In the genomic region with DNA sequence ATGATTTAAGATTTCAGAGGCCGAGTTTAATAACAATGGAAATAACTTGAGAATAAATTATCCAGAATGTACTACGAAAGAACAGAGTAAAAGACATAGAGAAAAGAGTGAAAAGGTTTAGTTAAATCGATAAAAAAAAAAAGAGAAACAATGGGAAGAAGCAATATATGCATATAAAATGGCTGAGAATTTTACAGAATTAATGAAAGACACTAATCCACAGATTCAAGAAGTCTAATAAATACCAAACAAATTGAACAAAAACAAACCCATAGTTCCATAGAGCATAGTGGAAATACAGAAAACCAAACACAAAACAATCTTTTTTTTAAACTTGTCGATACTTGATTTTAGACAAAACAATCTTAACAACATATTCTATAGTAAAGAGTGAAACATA, we compare ENCODE assay signal across 15 cellular contexts. TPM values are rescaled to one million over a fixed set of nuclear protein-coding genes. Genes with fewer than 3 reads are reported as not detected.
DNase-seq lines count a peak whose midpoint lies in the region; ATAC-seq and TF ChIP-seq lines count a peak whose summit lies in the region.
"Had no signal": no experiment of that assay in that cellular context is flagged by ENCODE, and none has a peak within 500 bp of the region (broad histone marks: within the 10 kb centered on the region; RNA-seq: fewer than 3 reads in every experiment).

No MANE protein-coding gene starts in this region.

- H4K20me1 ChIP-seq in HCT116 (ENCODE audit: insufficient read depth), result no peaks in the 10 kb centered on the region

- H3K4me1 ChIP-seq in CD4-positive, CD25-positive, alpha-beta regulatory T cell (ENCODE audit: control insufficient read depth, insufficient read depth, low read length, poor library complexity, severe bottlenecking), result peaks cover 36% of the 10 kb centered on the region
- H3K4me1 ChIP-seq in HCT116 (ENCODE audit: control insufficient read depth in 1 of 2, insufficient read depth in 2 of 2, low read length in 2 of 2) (peaks cover 9 to 21% of the 10 kb centered on the region in 2 experiments), muscle layer of duodenum (ENCODE audit: control insufficient read depth in 1 of 2, insufficient read depth in 2 of 2, low read length in 2 of 2) (peaks cover 8 to 23% of the 10 kb centered on the region in 2 donors)

- no peaks in the 10 kb centered on the region for H3K9me3 ChIP-seq in CD4-positive, CD25-positive, alpha-beta regulatory T cell (ENCODE audit: control insufficient read depth in 2 of 2, low read length in 2 of 2)
- no peaks in the 10 kb centered on the region for H3K9me3 ChIP-seq in HCT116 (ENCODE audit: control insufficient read depth in 1 of 2, insufficient read depth in 1 of 2, low read depth in 1 of 2, low read length in 2 of 2)
- H3K9me3 ChIP-seq in muscle layer of duodenum (ENCODE audit: control insufficient read depth in 1 of 2, low read length in 2 of 2), result no peaks in the 10 kb centered on the region
- H3K9me3 ChIP-seq: sigmoid colon, uterus had no signal

- TF ChIP-seq POLR2A in HCT116 (IDR thresholded peaks at IDR 0.05; ENCODE audit: borderline replicate concordance, extremely low read depth, insufficient read depth, insufficient read length), result no peak

- ATAC-seq in CD4-positive, CD25-positive, alpha-beta regulatory T cell (ENCODE audit: low read depth in 2 of 2), result no peak
- ATAC-seq in HCT116 (no peak), HG02981 (IDR thresholded peaks at IDR 0.05; ENCODE audit: unreplicated experiment) (no peak), HG03442 (IDR thresholded peaks at IDR 0.05; ENCODE audit: unreplicated experiment) (no peak)
- ATAC-seq in activated T-helper 17 cell treated with anti-CD3 and anti-CD28 coated beads, Interleukin-2, amount 50 U/mL, for 72 hours (replicated peaks), result no peak

- H3K4me2 ChIP-seq in HCT116 (ENCODE audit: low read length), result peak overlapping the region; percentile 82

- H2AFZ ChIP-seq in HCT116 (ENCODE audit: low read depth, low read length, poor library complexity, severe bottlenecking), result no peak overlapping the region

- no peak for TF ChIP-seq RAD21 in HCT116 (IDR thresholded peaks at IDR 0.05; ENCODE audit: low read depth)

- no peak for TF ChIP-seq CTCF in HCT116 (IDR thresholded peaks at IDR 0.05 in 2 of 3, conservative IDR thresholded peaks at IDR 0.05 in 1 of 3; ENCODE audit: borderline replicate concordance in 1 of 3, insufficient read depth in 1 of 3, low read depth in 2 of 3, low read length in 2 of 3)

- intact Hi-C loops in HCT116 (cut with micrococcal nuclease) (loop anchor here (10.0 kb wide), 1 partner anchor 111 kb away; no protein-coding TSS in a partner anchor), head of caudate nucleus (cut with DNase I) (no loop called here)

- no peak overlapping the region for H3K27ac ChIP-seq in CD4-positive, CD25-positive, alpha-beta regulatory T cell (ENCODE audit: insufficient read depth, low read length, poor library complexity, severe bottlenecking)
- H3K27ac ChIP-seq in HCT116 (ENCODE audit: low read depth, low read length), result no peak overlapping the region
- no peak overlapping the region for H3K27ac ChIP-seq in muscle layer of duodenum (ENCODE audit: low read length)

- H3K79me2 ChIP-seq in HCT116 (ENCODE audit: insufficient read depth, low read length), result peaks cover 85% of the 10 kb centered on the region

- no peaks in the 10 kb centered on the region for H3K9me2 ChIP-seq in HCT116 (ENCODE audit: insufficient read depth)

- peak overlapping the region; percentile 97 to 100 (median 98) for H3K4me3 Mint-ChIP-seq in CD4-positive, CD25-positive, alpha-beta regulatory T cell
- peak overlapping the region; percentile 97 for H3K4me3 Mint-ChIP-seq in activated T-helper 17 cell treated with anti-CD3 and anti-CD28 coated beads, Interleukin-2, amount 50 U/mL, for 72 hours

- no peaks in the 10 kb centered on the region for H3K27me3 Mint-ChIP-seq in CD4-positive, CD25-positive, alpha-beta regulatory T cell
- H3K27me3 Mint-ChIP-seq in activated T-helper 17 cell treated with anti-CD3 and anti-CD28 coated beads, Interleukin-2, amount 50 U/mL, for 72 hours, result no peaks in the 10 kb centered on the region
- H3K27me3 Mint-ChIP-seq: dendritic cell treated with granulocyte-macrophage colony-stimulating factor and Interleukin-4, amounts not matched to agents 40 ng/mL and 50 ng/mL, for 4 days had no signal

- peak overlapping the region in 2 of 3 donors; percentile 72 to 98 for H3K27ac Mint-ChIP-seq in CD4-positive, CD25-positive, alpha-beta regulatory T cell
- H3K27ac Mint-ChIP-seq in activated T-helper 17 cell treated with anti-CD3 and anti-CD28 coated beads, Interleukin-2, amount 50 U/mL, for 72 hours, result no peak overlapping the region

- H3K9me3 Mint-ChIP-seq in CD4-positive, CD25-positive, alpha-beta regulatory T cell, result peaks cover 0 to 3% (median 0%) of the 10 kb centered on the region in 7 donors
- H3K9me3 Mint-ChIP-seq in activated T-helper 17 cell treated with anti-CD3 and anti-CD28 coated beads, Interleukin-2, amount 50 U/mL, for 72 hours, result no peaks in the 10 kb centered on the region
- H3K9me3 Mint-ChIP-seq: dendritic cell treated with granulocyte-macrophage colony-stimulating factor and Interleukin-4, amounts not matched to agents 40 ng/mL and 50 ng/mL, for 4 days had no signal

- POLR2A ChIA-PET in HCT116 (lab: Charles Lee), result no interaction called here

- H3K9ac ChIP-seq in HCT116 (ENCODE audit: low read length), result no peak overlapping the region

- H3K4me1 Mint-ChIP-seq in CD4-positive, CD25-positive, alpha-beta regulatory T cell, result peaks cover 15 to 61% (median 43%) of the 10 kb centered on the region in 4 donors
- peaks cover 15% of the 10 kb centered on the region for H3K4me1 Mint-ChIP-seq in activated T-helper 17 cell treated with anti-CD3 and anti-CD28 coated beads, Interleukin-2, amount 50 U/mL, for 72 hours

- RAD21 ChIA-PET in HCT116 (lab: Charles Lee; ENCODE audit: low non-redundant PET in 1 of 2, low total read pairs in 2 of 2, uncharacterized antibody in 2 of 2, unreplicated experiment in 2 of 2), result no interaction called here

- CTCF ChIA-PET in HCT116 (lab: Charles Lee), result no interaction called here

- peak overlapping the region; percentile 87 for H3K4me3 ChIP-seq in CD4-positive, CD25-positive, alpha-beta regulatory T cell (ENCODE audit: low read depth, low read length)
- peak overlapping the region in 1 of 2 experiments; percentile 96; a peak in 1 of 4 replicates for H3K4me3 ChIP-seq in HCT116 (replicated peaks in 1 of 2; ENCODE audit: low read depth in 1 of 2, low read length in 2 of 2)
- H3K4me3 ChIP-seq in muscle layer of duodenum (ENCODE audit: low read depth in 1 of 2, low read length in 2 of 2), result peak overlapping the region; percentile 89

- no peak for DNase-seq in CD4-positive, CD25-positive, alpha-beta regulatory T cell
- DNase-seq in HCT116 (ENCODE audit: low read depth, low spot score) (no peak), COLO668 (lab: John Stamatoyannopoulos, UW; ENCODE audit: unreplicated experiment) (no peak), head of caudate nucleus (no peak)
- DNase-seq: activated gamma-delta T cell, DMS79, NCI-H2081, OCI-M1, sigmoid colon, uterus had no signal

- no peaks in the 10 kb centered on the region for H3K36me3 ChIP-seq in CD4-positive, CD25-positive, alpha-beta regulatory T cell (ENCODE audit: control insufficient read depth, insufficient read depth, low read length)
- H3K36me3 ChIP-seq in HCT116 (ENCODE audit: control insufficient read depth in 1 of 2, insufficient read depth in 2 of 2, low read length in 2 of 2) (no peaks in the 10 kb centered on the region), muscle layer of duodenum (ENCODE audit: control insufficient read depth in 1 of 2, insufficient read depth in 2 of 2, low read length in 2 of 2) (peaks cover 0 to 5% of the 10 kb centered on the region in 2 donors)
- H3K36me3 ChIP-seq: sigmoid colon, uterus had no signal

- H3K27me3 ChIP-seq in CD4-positive, CD25-positive, alpha-beta regulatory T cell (ENCODE audit: control insufficient read depth, insufficient read depth, low read length), result no peaks in the 10 kb centered on the region
- H3K27me3 ChIP-seq in HCT116 (ENCODE audit: insufficient read depth, low read length) (no peaks in the 10 kb centered on the region), muscle layer of duodenum (ENCODE audit: low read depth, low read length) (no peaks in the 10 kb centered on the region)
- H3K27me3 ChIP-seq: sigmoid colon, uterus had no signal

- no TSS peak for BruUV-seq in HCT116 (replicated peaks; lab: Mats Ljungman, UMichigan)

- H3K36me3 Mint-ChIP-seq in CD4-positive, CD25-positive, alpha-beta regulatory T cell, result no peaks in the 10 kb centered on the region
- H3K36me3 Mint-ChIP-seq in activated T-helper 17 cell treated with anti-CD3 and anti-CD28 coated beads, Interleukin-2, amount 50 U/mL, for 72 hours (ENCODE audit: low read depth), result peaks cover 16% of the 10 kb centered on the region

TF ChIP-seq in HCT116, 20 proteins besides CTCF, POLR2A, EP300 and RAD21 (continues in another document):
- TF ChIP-seq, protein P1, sequence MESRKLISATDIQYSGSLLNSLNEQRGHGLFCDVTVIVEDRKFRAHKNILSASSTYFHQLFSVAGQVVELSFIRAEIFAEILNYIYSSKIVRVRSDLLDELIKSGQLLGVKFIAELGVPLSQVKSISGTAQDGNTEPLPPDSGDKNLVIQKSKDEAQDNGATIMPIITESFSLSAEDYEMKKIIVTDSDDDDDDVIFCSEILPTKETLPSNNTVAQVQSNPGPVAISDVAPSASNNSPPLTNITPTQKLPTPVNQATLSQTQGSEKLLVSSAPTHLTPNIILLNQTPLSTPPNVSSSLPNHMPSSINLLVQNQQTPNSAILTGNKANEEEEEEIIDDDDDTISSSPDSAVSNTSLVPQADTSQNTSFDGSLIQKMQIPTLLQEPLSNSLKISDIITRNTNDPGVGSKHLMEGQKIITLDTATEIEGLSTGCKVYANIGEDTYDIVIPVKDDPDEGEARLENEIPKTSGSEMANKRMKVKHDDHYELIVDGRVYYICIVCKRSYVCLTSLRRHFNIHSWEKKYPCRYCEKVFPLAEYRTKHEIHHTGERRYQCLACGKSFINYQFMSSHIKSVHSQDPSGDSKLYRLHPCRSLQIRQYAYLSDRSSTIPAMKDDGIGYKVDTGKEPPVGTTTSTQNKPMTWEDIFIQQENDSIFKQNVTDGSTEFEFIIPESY (IDR thresholded peaks at IDR 0.05; ENCODE audit: extremely low read depth, insufficient replicate concordance, low read length), result no peak
- no peak for TF ChIP-seq FOSL1 (IDR thresholded peaks at IDR 0.05; ENCODE audit: low read depth)
- TF ChIP-seq JUND (IDR thresholded peaks at IDR 0.05), result no peak

RNA-seq across cellular contexts. Expression of gene PSME3IP1, which starts 1.7 kb away (rescaled TPM):
- 140 TPM for total RNA-seq in CD4-positive, CD25-positive, alpha-beta regulatory T cell
- 10 to 100 TPM; 68.1 to 81.5 (median 71.8) TPM for polyA plus RNA-seq in CD4-positive, CD25-positive, alpha-beta regulatory T cell
- total RNA-seq in HCT116 (2021; ENCODE audit: unreplicated experiment), result 88.5 TPM
- polyA plus RNA-seq in HCT116 (2012), result 53.2 and 68.2 TPM in 2 replicates
- total RNA-seq in activated T-helper 17 cell treated with anti-CD3 and anti-CD28 coated beads, Interleukin-2, amount 50 U/mL, for 72 hours, result 100 to 1,000 TPM in 1 of 2 donors, 10 to 100 TPM in 1; 79.0 to 103 TPM

RNA-seq across cellular contexts. Expression of gene RSPRY1, which starts 2.0 kb away (rescaled TPM):
- 25.7 TPM for total RNA-seq in CD4-positive, CD25-positive, alpha-beta regulatory T cell
- 10 to 100 TPM; 26.7 to 46.4 (median 36.1) TPM for polyA plus RNA-seq in CD4-positive, CD25-positive, alpha-beta regulatory T cell
- total RNA-seq in HCT116 (2021; ENCODE audit: unreplicated experiment), result 24.9 TPM
- 15.5 and 16.0 TPM in 2 replicates for polyA plus RNA-seq in HCT116 (2012)
- total RNA-seq in activated T-helper 17 cell treated with anti-CD3 and anti-CD28 coated beads, Interleukin-2, amount 50 U/mL, for 72 hours, result 10 to 100 TPM; 34.1 to 37.4 TPM
